In genomic region chr5:50550274-50550673, GRCh38 we compare ENCODE assay signal across 25 cellular contexts.
"Had no signal": no experiment of that assay in that cellular context is flagged by ENCODE, and none has a peak within 500 bp of the region (broad histone marks: within the 10 kb centered on the region; RNA-seq: fewer than 3 reads in every experiment).

No MANE protein-coding gene starts in this region.

- H3K4me1 ChIP-seq: left ventricle myocardium inferior, right atrium auricular region, testis, transverse colon, vagina had no signal

- H3K4me3 Mint-ChIP-seq: naive thymus-derived CD4-positive, alpha-beta T cell; natural killer cell treated with Interleukin-12 subunit alpha and Interleukin-12 subunit beta and Interleukin-15 and Interleukin-18, amount 100 ng/mL, for 72 hours; stimulated activated naive B cell treated with anti-CD40 and anti-IgM and Interleukin-4, amounts not matched to agents 10 μg/mL and 1 μg/mL and 100 μg/mL, for 72 hours had no signal

- ATAC-seq: mucosa of descending colon; naive thymus-derived CD4-positive, alpha-beta T cell; natural killer cell treated with Interleukin-12 subunit alpha and Interleukin-12 subunit beta and Interleukin-15 and Interleukin-18, amount 100 ng/mL, for 72 hours; sciatic nerve; stimulated activated naive B cell treated with anti-CD40 and anti-IgM and Interleukin-4, amounts not matched to agents 10 μg/mL and 1 μg/mL and 100 μg/mL, for 72 hours; stimulated activated naive CD8-positive, alpha-beta T cell treated with anti-CD3 and anti-CD28 coated beads, Interleukin-15, Interleukin-2, amounts not matched to agents 100 U/mL and 50 U/mL, for 24 hours had no signal

- H3K36me3 Mint-ChIP-seq: natural killer cell treated with Interleukin-12 subunit alpha and Interleukin-12 subunit beta and Interleukin-15 and Interleukin-18, amount 100 ng/mL, for 72 hours; stimulated activated naive B cell treated with anti-CD40 and anti-IgM and Interleukin-4, amounts not matched to agents 10 μg/mL and 1 μg/mL and 100 μg/mL, for 72 hours had no signal

- H3K27me3 Mint-ChIP-seq: natural killer cell treated with Interleukin-12 subunit alpha and Interleukin-12 subunit beta and Interleukin-15 and Interleukin-18, amount 100 ng/mL, for 72 hours; progenitor cell of endocrine pancreas; stimulated activated naive B cell treated with anti-CD40 and anti-IgM and Interleukin-4, amounts not matched to agents 10 μg/mL and 1 μg/mL and 100 μg/mL, for 72 hours had no signal

- H3K36me3 ChIP-seq: left ventricle myocardium inferior, ovary, right atrium auricular region, stomach, thyroid gland, transverse colon, upper lobe of left lung, vagina had no signal

- H3K9me3 Mint-ChIP-seq: natural killer cell treated with Interleukin-12 subunit alpha and Interleukin-12 subunit beta and Interleukin-15 and Interleukin-18, amount 100 ng/mL, for 72 hours; stimulated activated naive B cell treated with anti-CD40 and anti-IgM and Interleukin-4, amounts not matched to agents 10 μg/mL and 1 μg/mL and 100 μg/mL, for 72 hours had no signal

- H3K27ac Mint-ChIP-seq: naive thymus-derived CD4-positive, alpha-beta T cell; natural killer cell treated with Interleukin-12 subunit alpha and Interleukin-12 subunit beta and Interleukin-15 and Interleukin-18, amount 100 ng/mL, for 72 hours; progenitor cell of endocrine pancreas; stimulated activated naive B cell treated with anti-CD40 and anti-IgM and Interleukin-4, amounts not matched to agents 10 μg/mL and 1 μg/mL and 100 μg/mL, for 72 hours had no signal

- DNase-seq: hypothalamus; islet precursor cell; left ventricle myocardium inferior; midbrain; mucosa of descending colon; naive thymus-derived CD4-positive, alpha-beta T cell; ovary; stimulated activated CD4-positive, alpha-beta T cell treated with anti-CD3 and anti-CD28 coated beads, Interleukin-12 subunit alpha, Interleukin-12 subunit beta, amount 100 ng/mL, for 4 hours; stimulated activated CD4-positive, alpha-beta T cell treated with anti-CD3 and anti-CD28 coated beads, Interleukin-15, amount 100 ng/mL, for 24 hours; stimulated activated CD4-positive, alpha-beta T cell treated with anti-CD3 and anti-CD28 coated beads, Interleukin-2, amount 100 ng/mL, for 24 hours; stimulated activated CD4-positive, alpha-beta T cell treated with anti-CD3 and anti-CD28 coated beads, Interleukin-4, amount 100 ng/mL, for 1 hour; stimulated activated naive B cell treated with anti-CD40 and anti-IgM and Interleukin-4, amounts not matched to agents 10 μg/mL and 1 μg/mL and 100 μg/mL, for 72 hours; stimulated activated naive CD8-positive, alpha-beta T cell treated with anti-CD3 and anti-CD28 coated beads, Interleukin-15, Interleukin-2, amounts not matched to agents 100 U/mL and 50 U/mL, for 24 hours; stomach; testis; thyroid gland; transverse colon; upper lobe of left lung had no signal

- H3K4me3 ChIP-seq: left ventricle myocardium inferior, lung, mucosa of descending colon, ovary, right atrium auricular region, skin epidermis, stomach, testis, thyroid gland, transverse colon, upper lobe of left lung, vagina had no signal

- H3K27me3 ChIP-seq: ovary, right atrium auricular region, stomach, testis, thyroid gland, transverse colon, upper lobe of left lung, vagina had no signal

- H3K9me3 ChIP-seq: left ventricle myocardium inferior, mucosa of descending colon, ovary, right atrium auricular region, stomach, testis, thyroid gland, transverse colon, upper lobe of left lung, vagina had no signal

- H3K27ac ChIP-seq: left ventricle myocardium inferior, ovary, right atrium auricular region, skin epidermis, stomach, testis, thyroid gland, transverse colon, upper lobe of left lung, vagina had no signal
